ENCODE assay signal across 19 cellular contexts in the genomic region with DNA sequence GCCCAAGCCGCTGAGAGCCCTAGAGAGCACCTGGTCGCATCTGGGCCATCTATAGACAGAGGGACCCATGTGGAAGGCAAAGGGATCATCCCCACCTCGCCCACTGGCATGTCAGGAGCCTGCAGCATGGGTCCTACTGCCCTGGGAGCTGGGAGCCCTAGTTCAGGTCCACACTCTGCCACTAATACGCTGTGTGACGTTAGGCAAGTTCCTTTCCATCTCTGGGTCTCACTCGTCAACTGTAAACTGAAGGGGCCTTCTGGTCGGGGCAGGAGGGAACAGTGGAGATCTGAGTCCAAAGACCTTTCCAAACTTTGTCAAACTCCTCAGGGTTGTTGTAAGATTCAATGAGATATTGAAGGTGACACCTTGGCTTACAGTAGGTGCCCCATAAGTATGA. TPM values are rescaled to one million over a fixed set of nuclear protein-coding genes. Genes with fewer than 3 reads are reported as not detected.
DNase-seq lines count a peak whose midpoint lies in the region; ATAC-seq, FAIRE-seq and TF ChIP-seq lines count a peak whose summit lies in the region.
"Had no signal": no experiment of that assay in that cellular context is flagged by ENCODE, and none has a peak within 500 bp of the region (broad histone marks: within the 10 kb centered on the region; RNA-seq: fewer than 3 reads in every experiment).

No MANE protein-coding gene starts in this region.

- H3K36me3 ChIP-seq in HUES6 (ENCODE audit: control insufficient read depth, insufficient read depth, low read length) (no peaks in the 10 kb centered on the region), K562 (ENCODE audit: control insufficient read depth, insufficient read depth, low read length) (no peaks in the 10 kb centered on the region), mesenchymal stem cell (ENCODE audit: control insufficient read depth in 1 of 2, insufficient read depth in 2 of 2, low read depth in 1 of 2, low read length in 2 of 2) (no peaks in the 10 kb centered on the region), transverse colon (no peaks in the 10 kb centered on the region)

- peaks cover 74% of the 10 kb centered on the region for H3K4me1 ChIP-seq in HUES6 (ENCODE audit: control insufficient read depth, insufficient read depth, low read length)
- H3K4me1 ChIP-seq in K562 (replicated peaks in 1 of 2; ENCODE audit: control insufficient read depth in 2 of 2, insufficient read depth in 2 of 2, low read length in 2 of 2): peaks cover 40 to 46% of the 10 kb centered on the region in 2 experiments
- peaks cover 10% of the 10 kb centered on the region for H3K4me1 ChIP-seq in mesenchymal stem cell (ENCODE audit: control insufficient read depth, insufficient read depth, low read depth, low read length)
- H3K4me1 ChIP-seq in transverse colon: peaks cover 5 to 46% (median 23%) of the 10 kb centered on the region in 4 donors

- no peak for TF ChIP-seq RAD21 in K562 (CRISPR knock-in tag; conservative IDR thresholded peaks at IDR 0.05 in 1 of 2, IDR thresholded peaks at IDR 0.05 in 1 of 2)

- H3K9me3 ChIP-seq in HUES6 (ENCODE audit: control insufficient read depth, insufficient read depth, low read depth, low read length) (no peaks in the 10 kb centered on the region), K562 (replicated peaks; ENCODE audit: control insufficient read depth, insufficient read depth, low read depth, low read length) (no peaks in the 10 kb centered on the region), mesenchymal stem cell (ENCODE audit: control insufficient read depth, low read length) (no peaks in the 10 kb centered on the region), transverse colon (no peaks in the 10 kb centered on the region)

- no peak for DNase-seq in K562 (ENCODE audit: extremely low read depth in 1 of 4, low spot score in 3 of 4)
- DNase-seq in mesenchymal stem cell: no peak
- DNase-seq in transverse colon: no peak
- no peak for DNase-seq in activated T-cell treated with anti-CD3 and anti-CD28 coated beads, Interleukin-2, amount 50 U/mL, for 48 hours
- no peak for DNase-seq in activated CD4-positive, CD25-positive, alpha-beta regulatory T cell (lab: John Stamatoyannopoulos, UW)
- DNase-seq in Kasumi-1 (lab: John Stamatoyannopoulos, UW): no peak
- DNase-seq: activated CD4-positive, alpha-beta memory T cell treated with anti-CD3 and anti-CD28 coated beads, Interleukin-2, amount 10 ng/mL, durations not matched to agents 7 days and 5 days; activated T-cell treated with anti-CD3 and anti-CD28 coated beads, Interleukin-2, amount 50 U/mL, for 72 hours; NCI-H1048; NCI-H2081 treated with DMSO at 0.1 percent for 48 hours; NCI-H510A treated with DMSO at 0.1 percent for 48 hours; SHP77; stimulated activated naive CD4-positive, alpha-beta T cell treated with Interleukin-2 at 50 U/mL for 16 hours had no signal

- in situ Hi-C loops in K562 (cut with MboI) (no loop called here), transverse colon (cut with MboI; ENCODE audit: low pct_ligation_motif_present in 1 of 4, low pct_unique_long_range_greater_than_20kb in 1 of 4, low sequenced_read_pairs in 3 of 4) (no loop called here)

- peak overlapping the region; percentile 98 to 99 for H3K18ac ChIP-seq in mesenchymal stem cell (ENCODE audit: low read depth in 1 of 2, low read length in 2 of 2)

- peak overlapping the region; percentile 72 to 98 for H3K4ac ChIP-seq in mesenchymal stem cell (ENCODE audit: low read depth in 1 of 2, low read length in 2 of 2)

- peak overlapping the region in 1 of 2 experiments; percentile 87 for H3K14ac ChIP-seq in mesenchymal stem cell (ENCODE audit: low read length in 2 of 2)

- H2AFZ ChIP-seq in K562 (ENCODE audit: low read depth, low read length) (no peak overlapping the region), mesenchymal stem cell (ENCODE audit: low read depth, low read length) (no peak overlapping the region)

- no peak overlapping the region for H2BK5ac ChIP-seq in mesenchymal stem cell (ENCODE audit: low read depth, low read length, poor library complexity, severe bottlenecking)

- H3K79me1 ChIP-seq in mesenchymal stem cell (replicated peaks; ENCODE audit: low read length, poor library complexity, severe bottlenecking): no peaks in the 10 kb centered on the region

- TF ChIP-seq EP300 in K562 (IDR thresholded peaks at IDR 0.05; ENCODE audit: low read length) (no peak), transverse colon (IDR thresholded peaks at IDR 0.05; ENCODE audit: low read depth) (no peak)

- no peak for FAIRE-seq in K562 (lab: Jason Lieb, UNC)
- FAIRE-seq: bronchial epithelial cell, GM12892 had no signal

- peak overlapping the region; percentile 99 for H4K91ac ChIP-seq in mesenchymal stem cell (ENCODE audit: low read length)

- H3K4me2 ChIP-seq in K562 (ENCODE audit: insufficient read depth, low read length): no peak overlapping the region
- no peak overlapping the region for H3K4me2 ChIP-seq in mesenchymal stem cell (ENCODE audit: low read length, poor library complexity, severe bottlenecking)

- H3K23ac ChIP-seq in mesenchymal stem cell (ENCODE audit: low read length in 2 of 2): peak overlapping the region in 1 of 2 experiments; percentile 25

- peak overlapping the region; percentile 93 for H2BK120ac ChIP-seq in mesenchymal stem cell (ENCODE audit: low read depth, low read length)

- peak overlapping the region; percentile 92 for H2BK15ac ChIP-seq in mesenchymal stem cell (ENCODE audit: low read depth, poor library complexity, severe bottlenecking)

- H3K79me2 ChIP-seq in K562 (ENCODE audit: control insufficient read depth, insufficient read depth, low read length): no peaks in the 10 kb centered on the region

- CTCF ChIA-PET in K562 (lab: Yijun Ruan, JAX; ENCODE audit: low intra/inter-chr PET ratio): interaction anchor here (0.6 kb wide), 1 partner anchor 10 kb away, joined by 3 read pairs; no protein-coding TSS in a partner anchor

- no peak overlapping the region; the same call in 1 of the 2 replicates for H3K27ac ChIP-seq in HUES6 (ENCODE audit: low read depth, low read length)
- H3K27ac ChIP-seq in K562 (ENCODE audit: extremely low read depth, low read depth, low read length): no peak overlapping the region
- no peak overlapping the region for H3K27ac ChIP-seq in mesenchymal stem cell (ENCODE audit: low read length, poor library complexity, severe bottlenecking)
- H3K27ac ChIP-seq in transverse colon: peak overlapping the region in 3 of 4 donors; percentile 47 to 65 (median 57)

- TF ChIP-seq POLR2A in K562 (conservative IDR thresholded peaks at IDR 0.05) (no peak), transverse colon (IDR thresholded peaks at IDR 0.05) (no peak)

- no peak for ATAC-seq in K562
- ATAC-seq: activated naive CD4-positive, alpha-beta T cell treated with anti-CD3 and anti-CD28 coated beads, Interleukin-2, amount 50 U/mL, for 72 hours; activated T-cell treated with anti-CD3 and anti-CD28 coated beads, Interleukin-2, amount 50 U/mL, for 72 hours; esophagus mucosa had no signal

- WGBS in K562 (ENCODE audit: insufficient coverage, low coverage, missing lambda C conversion rate): 66% methylated on average over 7 of the region's 7 CpGs
- 86% methylated on average over 7 of the region's 7 CpGs for WGBS in mesenchymal stem cell
- 75% methylated on average over 7 of the region's 7 CpGs; no CpG with 5 or more reads in 1 of the 2 donors for WGBS in transverse colon (ENCODE audit: low coverage in 1 of 2), 2 donors

- peak overlapping the region; percentile 64 for H3K9ac ChIP-seq in HUES6 (ENCODE audit: low read length)
- peak overlapping the region in 1 of 2 experiments; percentile 7; a peak in 2 of 4 replicates for H3K9ac ChIP-seq in K562 (ENCODE audit: insufficient read depth in 1 of 2, low read depth in 2 of 2, low read length in 2 of 2)
- no peak overlapping the region for H3K9ac ChIP-seq in mesenchymal stem cell (ENCODE audit: low read length)

- POLR2A ChIA-PET in K562 (lab: Yijun Ruan, JAX): interaction anchor here (0.6 to 1.6 kb wide), 5 partner anchors 12 to 31 kb away, joined by 3 to 4 read pairs (median 3); a partner anchor contains a TSS

- peaks cover 4% of the 10 kb centered on the region; the same call in 1 of the 2 replicates for H4K20me1 ChIP-seq in K562 (replicated peaks; ENCODE audit: control insufficient read depth, insufficient read depth, low read length)

- H3K9me1 ChIP-seq in K562 (ENCODE audit: control insufficient read depth, insufficient read depth, low read length): no peaks in the 10 kb centered on the region

- no peak overlapping the region for H3K4me3 ChIP-seq in HUES6 (ENCODE audit: low read depth, low read length)
- no peak overlapping the region for H3K4me3 ChIP-seq in K562
- no peak overlapping the region for H3K4me3 ChIP-seq in mesenchymal stem cell (ENCODE audit: insufficient read depth in 1 of 2, low read depth in 1 of 2, low read length in 2 of 2)
- no peak overlapping the region for H3K4me3 ChIP-seq in transverse colon

- H3K27me3 ChIP-seq in HUES6 (ENCODE audit: control insufficient read depth, insufficient read depth, low read length) (no peaks in the 10 kb centered on the region), K562 (ENCODE audit: control insufficient read depth in 2 of 2, insufficient read depth in 2 of 2, low read length in 2 of 2) (peaks cover 0 to 11% of the 10 kb centered on the region in 2 experiments; a peak in 2 of 5 replicates), mesenchymal stem cell (ENCODE audit: control insufficient read depth in 1 of 2, insufficient read depth in 1 of 2, low read length in 2 of 2) (peaks cover 0 to 71% of the 10 kb centered on the region in 2 experiments), transverse colon (no peaks in the 10 kb centered on the region)

- TF ChIP-seq CTCF in K562 (IDR thresholded peaks at IDR 0.05 in 2 of 3, conservative IDR thresholded peaks at IDR 0.05 in 1 of 3; ENCODE audit: insufficient read depth in 2 of 3, low read depth in 1 of 3, low read length in 3 of 3) (no peak), transverse colon (IDR thresholded peaks at IDR 0.05) (no peak)

- H2BK12ac ChIP-seq in mesenchymal stem cell (ENCODE audit: low read length in 2 of 2): peak overlapping the region; percentile 99 to 100

- no peak overlapping the region for H2AK5ac ChIP-seq in mesenchymal stem cell (ENCODE audit: low read length, severe bottlenecking)

- intact Hi-C loops in K562 (cut with micrococcal nuclease): no loop called here
- intact Hi-C loops in transverse colon (cut with DNase I; ENCODE audit: low total_unique reads): no loop called here

- H4K8ac ChIP-seq in mesenchymal stem cell (ENCODE audit: low read length): peak overlapping the region; percentile 97

- no TSS peak for BruUV-seq in K562 (replicated peaks; lab: Mats Ljungman, UMichigan)

RNA-seq across cellular contexts. Expression of a gene that starts 23.4 kb away (rescaled TPM):
- total RNA-seq in K562 (2011; cell fraction: chromatin; rRNA removed; ENCODE audit: low replicate concordance): 1.5 and 4.5 TPM in 2 replicates
- total RNA-seq in K562 (2011; cell fraction: nucleolus; rRNA removed): 3.7 and 5.2 TPM in 2 replicates
- 3.3 and 3.7 TPM in 2 replicates for total RNA-seq in K562 (2011; cell fraction: nucleoplasm; rRNA removed)
- total RNA-seq in K562 (2014; rRNA removed): 5.0 and 6.5 TPM in 2 replicates
- total RNA-seq in K562 (2014; rRNA removed; fragmentation: Illumina TruSeq; extraction: Trizol): 1.7 and 2.1 TPM in 2 replicates
- 2.0 and 2.5 TPM in 2 replicates for total RNA-seq in K562 (2015; rRNA removed; fragmentation: Illumina TruSeq; extraction: Trizol)
- total RNA-seq in K562 (2021): 7.6 and 8.4 TPM in 2 replicates
- 1.1 and 1.9 TPM in 2 replicates for polyA plus RNA-seq in K562 (2011; rRNA removed)
- polyA plus RNA-seq in K562 (2011; cell fraction: cytosol; rRNA removed): 1.7 and 2.5 TPM in 2 replicates
- polyA plus RNA-seq in K562 (2011; cell fraction: nucleus; rRNA removed): 4.6 and 5.8 TPM in 2 replicates
- polyA plus RNA-seq in K562 (2012): 7.0 and 71.7 TPM in 2 replicates
- 5.4 and 7.2 TPM in 2 replicates for polyA plus RNA-seq in K562 (2014; fragmentation: Illumina TruSeq; extraction: Trizol)
- polyA plus RNA-seq in K562 (2014; fragmentation: Nextera tagmentation; extraction: Ambion mirVana): under 1 TPM; 0.10 to 0.11 TPM
- polyA plus RNA-seq in K562 (2014; rRNA removed): 5.7 TPM in 2 replicates
- 0.57 and 0.95 TPM in 2 replicates for polyA minus RNA-seq in K562 (2011; rRNA and poly(A)+ RNA removed)
- polyA minus RNA-seq in K562 (2011; cell fraction: cytosol; rRNA and poly(A)+ RNA removed): 1.2 and 1.5 TPM in 2 replicates
- polyA minus RNA-seq in K562 (2011; cell fraction: nucleus; rRNA and poly(A)+ RNA removed): 1.1 and 1.3 TPM in 2 replicates
- polyA plus RNA-seq in mesenchymal stem cell (2013, experiment 1 of 2): 40.6 TPM
- 38.6 TPM for polyA plus RNA-seq in mesenchymal stem cell (2013, experiment 2 of 2)
- 10 to 100 TPM; 12.3 to 74.1 (median 41.2) TPM for total RNA-seq in transverse colon
- total RNA-seq: activated CD4-positive, alpha-beta memory T cell treated with anti-CD3 and anti-CD28 coated beads, Interleukin-2, amount 10 ng/mL, durations not matched to agents 7 days and 5 days; activated naive CD4-positive, alpha-beta T cell treated with anti-CD3 and anti-CD28 coated beads, Interleukin-2, amount 50 U/mL, for 72 hours; T-helper 2 cell treated with Interferon-gamma antibody and Interleukin-4, amounts not matched to agents 100 ng/mL and 5 ng/mL, for 36 hours had no signal

Comparison
In these comparisons a context has a peak if more than half of its experiments do, and no peak if none do; other contexts are left out.
1. H3K27ac ChIP-seq: peak in transverse colon (3 of 4); none in HUES6 (single experiment), K562 (single experiment) and mesenchymal stem cell (single experiment).